In genomic region chrX:15854080-15854655, GRCh38 we compare ENCODE assay signal across 8 cellular contexts. TPM values are rescaled to one million over a fixed set of nuclear protein-coding genes. Genes with fewer than 3 reads are reported as not detected.
DNase-seq lines count a peak whose midpoint lies in the region; TF ChIP-seq lines count a peak whose summit lies in the region.

No MANE protein-coding gene starts in this region.

- H3K9ac ChIP-seq in liver (ENCODE audit: low read depth in 1 of 2, low read length in 2 of 2): no peak overlapping the region

- peak overlapping the region; percentile 41 for H3K27ac Mint-ChIP-seq in activated CD4-positive, alpha-beta T cell treated with anti-CD3 and anti-CD28 coated beads, Interleukin-2, amount 10 ng/mL, durations not matched to agents 24 days and 14 days

- WGBS in liver: 2% methylated on average over 65 of the region's 65 CpGs

- peak overlapping the region; percentile 83 for H3K4me3 ChIP-seq in H7 (ENCODE audit: insufficient read depth, low read depth, low read length)
- H3K4me3 ChIP-seq in MG63: peak overlapping the region; percentile 56
- H3K4me3 ChIP-seq in liver (ENCODE audit: low read depth in 1 of 3, low read length in 3 of 3): peak overlapping the region; percentile 46 to 87 (median 69)

- H3K27me3 Mint-ChIP-seq in activated CD4-positive, alpha-beta T cell treated with anti-CD3 and anti-CD28 coated beads, Interleukin-2, amount 10 ng/mL, durations not matched to agents 24 days and 14 days: peaks cover 3% of the 10 kb centered on the region

- H3K4me3 Mint-ChIP-seq in activated CD4-positive, alpha-beta T cell treated with anti-CD3 and anti-CD28 coated beads, Interleukin-2, amount 10 ng/mL, durations not matched to agents 24 days and 14 days: peak overlapping the region; percentile 75

- H3K9me3 ChIP-seq in MG63 (no peaks in the 10 kb centered on the region), liver (ENCODE audit: control insufficient read depth in 4 of 4, low read length in 3 of 4) (no peaks in the 10 kb centered on the region)

- no peak for TF ChIP-seq RAD21 in liver (IDR thresholded peaks at IDR 0.05)

- intact Hi-C loops in activated CD4-positive, alpha-beta T cell treated with anti-CD3 and anti-CD28 coated beads, Interleukin-2, amount 10 ng/mL, durations not matched to agents 24 days and 14 days (cut with micrococcal nuclease): loop anchor here (1.0 to 10.0 kb wide), 8 partner anchors 37 to 931 kb away; partner anchors contain the start of genes CA5B, CTPS2, PIGA and SYAP1

- peaks cover 0 to 14% (median 10%) of the 10 kb centered on the region in 4 donors for H3K4me1 ChIP-seq in liver (ENCODE audit: control insufficient read depth in 4 of 4, insufficient read depth in 4 of 4, low read length in 3 of 4)

- H3K27me3 ChIP-seq in H7 (ENCODE audit: control insufficient read depth, insufficient read depth, low read length) (no peaks in the 10 kb centered on the region), MG63 (no peaks in the 10 kb centered on the region), liver (ENCODE audit: control insufficient read depth in 4 of 4, insufficient read depth in 4 of 4, low read length in 3 of 4) (no peaks in the 10 kb centered on the region)

- peaks cover 18% of the 10 kb centered on the region for H3K4me1 Mint-ChIP-seq in activated CD4-positive, alpha-beta T cell treated with anti-CD3 and anti-CD28 coated beads, Interleukin-2, amount 10 ng/mL, durations not matched to agents 24 days and 14 days

- H3K9me3 Mint-ChIP-seq in activated CD4-positive, alpha-beta T cell treated with anti-CD3 and anti-CD28 coated beads, Interleukin-2, amount 10 ng/mL, durations not matched to agents 24 days and 14 days: no peaks in the 10 kb centered on the region

- TF ChIP-seq CTCF in GM10266 (IDR thresholded peaks at IDR 0.05; ENCODE audit: control insufficient read depth, insufficient read depth, low read depth, missing control alignments) (peak; percentile 42), liver (IDR thresholded peaks at IDR 0.05; ENCODE audit: low read depth, low read length, missing input control) (peak; percentile 8)

- DNase-seq in GM10266 (ENCODE audit: extremely low spot score) (peak; percentile 28), H7 (peak; percentile 80), MG63 (peak; percentile 30), dedifferentiated amniotic fluid mesenchymal stem cell (ENCODE audit: extremely low spot score) (peak; percentile 17), SKM-1 treated with dmso at 0.1 percent for 144 hours (lab: John Stamatoyannopoulos, UW; ENCODE audit: unreplicated experiment) (no peak)
- DNase-seq in activated CD4-positive, alpha-beta T cell treated with anti-CD3 and anti-CD28 coated beads, Interleukin-2, amount 10 ng/mL, durations not matched to agents 24 days and 14 days: peak; percentile 79
- peak in 2 of 3 experiments; percentile 10 to 15 for DNase-seq in stimulated activated CD4-positive, alpha-beta T cell treated with anti-CD3 and anti-CD28 coated beads, TNF-alpha, amount 100 ng/mL, for 4 hours (ENCODE audit: low read depth in 3 of 3)

- H3K27ac ChIP-seq in liver (ENCODE audit: low read depth in 1 of 2, low read length in 2 of 2): peak overlapping the region; percentile 21 to 51

- peaks cover 15% of the 10 kb centered on the region for H3K36me3 ChIP-seq in H7 (replicated peaks; ENCODE audit: control insufficient read depth, insufficient read depth, low read length)
- H3K36me3 ChIP-seq in MG63: no peaks in the 10 kb centered on the region
- H3K36me3 ChIP-seq in liver (ENCODE audit: control insufficient read depth in 4 of 4, insufficient read depth in 3 of 4, low read depth in 1 of 4, low read length in 3 of 4): no peaks in the 10 kb centered on the region

- H3K36me3 Mint-ChIP-seq in activated CD4-positive, alpha-beta T cell treated with anti-CD3 and anti-CD28 coated beads, Interleukin-2, amount 10 ng/mL, durations not matched to agents 24 days and 14 days (ENCODE audit: low read depth): peaks cover 19% of the 10 kb centered on the region

TF ChIP-seq in liver, 16 proteins besides CTCF, POLR2A, EP300 and RAD21:
- TF ChIP-seq MAX (IDR thresholded peaks at IDR 0.05): no peak
- TF ChIP-seq HNF4A (conservative IDR thresholded peaks at IDR 0.05): no peak
- no peak for TF ChIP-seq SP1 (IDR thresholded peaks at IDR 0.05)
- TF ChIP-seq YY1 (IDR thresholded peaks at IDR 0.05): no peak
- TF ChIP-seq TAF1 (conservative IDR thresholded peaks at IDR 0.05): no peak
- no peak for TF ChIP-seq ATF3 (IDR thresholded peaks at IDR 0.05)
- no peak for TF ChIP-seq HNF4G (IDR thresholded peaks at IDR 0.05)
- no peak for TF ChIP-seq FOXA1 (IDR thresholded peaks at IDR 0.05)
- no peak for TF ChIP-seq REST (IDR thresholded peaks at IDR 0.05)
- TF ChIP-seq EGR1 (IDR thresholded peaks at IDR 0.05; ENCODE audit: low read depth in 2 of 2): no peak
- TF ChIP-seq ZBTB33 (IDR thresholded peaks at IDR 0.05): no peak
- no peak for TF ChIP-seq NR2F2 (IDR thresholded peaks at IDR 0.05)
- TF ChIP-seq FOXA2 (IDR thresholded peaks at IDR 0.05): no peak
- no peak for TF ChIP-seq JUND (IDR thresholded peaks at IDR 0.05)
- TF ChIP-seq RXRA (IDR thresholded peaks at IDR 0.05): no peak
- TF ChIP-seq GABPA (IDR thresholded peaks at IDR 0.05 in 1 of 2, conservative IDR thresholded peaks at IDR 0.05 in 1 of 2): no peak

RNA-seq across cellular contexts. Expression of gene AP1S2, which starts 0.4 kb away (rescaled TPM):
- 287 and 472 TPM in 2 replicates for total RNA-seq in H7 (2014; rRNA removed; shearing (Covaris generic))
- total RNA-seq in MG63 (2014; rRNA removed; shearing (Covaris generic); ENCODE audit: low replicate concordance): 10.8 and 15.5 TPM in 2 replicates
- 24.2 and 28.8 TPM in 2 replicates for total RNA-seq in activated CD4-positive, alpha-beta T cell treated with anti-CD3 and anti-CD28 coated beads, Interleukin-2, amount 10 ng/mL, durations not matched to agents 24 days and 14 days
- total RNA-seq in liver: 10 to 100 TPM; 13.3 to 25.7 TPM
- 1 to 10 TPM; 6.1 to 8.0 TPM for polyA plus RNA-seq in liver
